8 cellular contexts compared by ENCODE assay signal in genomic region chrX:131816551-131817136, GRCh38.
DNase-seq lines count a peak whose midpoint lies in the region; ATAC-seq and TF ChIP-seq lines count a peak whose summit lies in the region.

No MANE protein-coding gene starts in this region.

- ATAC-seq in GM21825 (IDR thresholded peaks at IDR 0.05; ENCODE audit: unreplicated experiment) (peak; percentile 47), right cardiac atrium (peak; percentile 76 to 93), HG03039 (IDR thresholded peaks at IDR 0.05; ENCODE audit: unreplicated experiment) (no peak)

- no peaks in the 10 kb centered on the region for H4K20me1 ChIP-seq in OCI-LY3 (ENCODE audit: insufficient read depth, low read length)

- H3K9me3 Mint-ChIP-seq in activated naive CD4-positive, alpha-beta T cell treated with anti-CD3 and anti-CD28 coated beads for 36 hours, result peaks cover 2% of the 10 kb centered on the region
- no peaks in the 10 kb centered on the region for H3K9me3 Mint-ChIP-seq in Caco-2 (ENCODE audit: unreplicated experiment)

- H3K4me3 ChIP-seq in OCI-LY3 (ENCODE audit: low read length) (peak overlapping the region; percentile 72), right cardiac atrium (ENCODE audit: low read length) (peak overlapping the region; percentile 42), Caco-2 (ENCODE audit: low read depth, low read length) (no peak overlapping the region)

- peak overlapping the region; percentile 75 for H3K4me2 ChIP-seq in OCI-LY3 (ENCODE audit: low read length)

- H2AFZ ChIP-seq in OCI-LY3 (ENCODE audit: low read depth, low read length), result peak overlapping the region; percentile 86

- POLR2A ChIA-PET in Caco-2 (lab: Charles Lee), result no interaction called here

- no peaks in the 10 kb centered on the region for H3K9me3 ChIP-seq in OCI-LY3 (ENCODE audit: insufficient read depth, low read length)
- H3K9me3 ChIP-seq in right cardiac atrium (ENCODE audit: control insufficient read depth, low read length), result no peaks in the 10 kb centered on the region
- no peaks in the 10 kb centered on the region for H3K9me3 ChIP-seq in Caco-2

- peak overlapping the region; percentile 64 for H3K4me3 Mint-ChIP-seq in activated naive CD4-positive, alpha-beta T cell treated with anti-CD3 and anti-CD28 coated beads for 36 hours
- H3K4me3 Mint-ChIP-seq in Caco-2 (ENCODE audit: unreplicated experiment), result no peak overlapping the region

- H3K4me1 ChIP-seq in OCI-LY3 (ENCODE audit: low read length) (peaks cover 31% of the 10 kb centered on the region), right cardiac atrium (ENCODE audit: control insufficient read depth, insufficient read depth, low read length) (no peaks in the 10 kb centered on the region), Caco-2 (no peaks in the 10 kb centered on the region)

- peak; percentile 66 for TF ChIP-seq CTCF in OCI-LY3 (IDR thresholded peaks at IDR 0.05; ENCODE audit: low read depth, low read length)
- TF ChIP-seq CTCF in Caco-2 (IDR thresholded peaks at IDR 0.05; ENCODE audit: insufficient read depth in 1 of 2, low read depth in 1 of 2, low read length in 1 of 2, severe bottlenecking in 1 of 2, unreplicated experiment in 1 of 2), result no peak

- peak overlapping the region; percentile 89 for H3K27ac Mint-ChIP-seq in activated naive CD4-positive, alpha-beta T cell treated with anti-CD3 and anti-CD28 coated beads for 36 hours
- no peak overlapping the region for H3K27ac Mint-ChIP-seq in Caco-2 (ENCODE audit: unreplicated experiment)

- H3K27me3 Mint-ChIP-seq in activated naive CD4-positive, alpha-beta T cell treated with anti-CD3 and anti-CD28 coated beads for 36 hours (ENCODE audit: low read depth), result no peaks in the 10 kb centered on the region
- H3K27me3 Mint-ChIP-seq in Caco-2 (ENCODE audit: insufficient read depth, unreplicated experiment), result no peaks in the 10 kb centered on the region

- H3K9ac ChIP-seq in OCI-LY3 (ENCODE audit: low read length), result peak overlapping the region; percentile 58

- DNase-seq in DMS79 treated with DMSO at 0.1 percent for 48 hours (lab: John Stamatoyannopoulos, UW) (peak; percentile 10), right cardiac atrium (peak in 2 of 3 donors; percentile 62 to 67), Caco-2 (no peak)
- DNase-seq in activated naive CD4-positive, alpha-beta T cell treated with anti-CD3 and anti-CD28 coated beads for 36 hours, result peak; percentile 83
- peak; percentile 70 for DNase-seq in stimulated activated CD4-positive, alpha-beta T cell treated with anti-CD3 and anti-CD28 coated beads, Interleukin-2, amount 100 ng/mL, for 4 hours (ENCODE audit: low read depth)

- no peaks in the 10 kb centered on the region for H3K36me3 ChIP-seq in OCI-LY3 (replicated peaks; ENCODE audit: low read depth, low read length)
- 0 out of 2 replicates have a peak, but pooled peaks cover 1% of the 10 kb centered on the region for H3K36me3 ChIP-seq in Caco-2 (ENCODE audit: control insufficient read depth, insufficient read depth, low read length)

- CTCF ChIA-PET in activated naive CD4-positive, alpha-beta T cell treated with anti-CD3 and anti-CD28 coated beads for 36 hours (lab: Charles Lee), result interaction anchor here (0.6 to 1.2 kb wide), 4 partner anchors 11 to 815 kb away, joined by 3 to 7 read pairs (median 4); no protein-coding TSS in a partner anchor
- CTCF ChIA-PET in Caco-2 (lab: Charles Lee), result no interaction called here

- WGBS in right cardiac atrium, result 55% methylated on average over 9 of the region's 9 CpGs

- no peaks in the 10 kb centered on the region for H3K79me2 ChIP-seq in OCI-LY3 (ENCODE audit: low read length)

- H3K4me1 Mint-ChIP-seq in activated naive CD4-positive, alpha-beta T cell treated with anti-CD3 and anti-CD28 coated beads for 36 hours (ENCODE audit: low read depth), result peaks cover 46% of the 10 kb centered on the region
- H3K4me1 Mint-ChIP-seq in Caco-2 (ENCODE audit: low read depth, unreplicated experiment), result no peaks in the 10 kb centered on the region

- no TSS peak for BruUV-seq in Caco-2 (replicated peaks; lab: Mats Ljungman, UMichigan)

- intact Hi-C loops in activated naive CD4-positive, alpha-beta T cell treated with anti-CD3 and anti-CD28 coated beads for 36 hours (cut with micrococcal nuclease), result loop anchor here (1.0 to 10.0 kb wide), 3 partner anchors 12 to 1832 kb away; partner anchors contain the start of gene BCORL1
- intact Hi-C loops in right cardiac atrium (cut with DNase I) (loop anchor here in 1 of 4 donors (10.0 kb wide), 1 partner anchor 52 kb away; no protein-coding TSS in a partner anchor), Caco-2 (cut with micrococcal nuclease; ENCODE audit: unreplicated experiment) (no loop called here)

- peaks cover 16% of the 10 kb centered on the region for H3K36me3 Mint-ChIP-seq in activated naive CD4-positive, alpha-beta T cell treated with anti-CD3 and anti-CD28 coated beads for 36 hours (ENCODE audit: low read depth)
- peaks cover 7% of the 10 kb centered on the region for H3K36me3 Mint-ChIP-seq in Caco-2 (ENCODE audit: insufficient read depth, unreplicated experiment)

- no peaks in the 10 kb centered on the region for H3K27me3 ChIP-seq in OCI-LY3 (ENCODE audit: low read depth, low read length)
- H3K27me3 ChIP-seq in right cardiac atrium (ENCODE audit: control insufficient read depth, insufficient read depth), result no peaks in the 10 kb centered on the region
- no peaks in the 10 kb centered on the region for H3K27me3 ChIP-seq in Caco-2 (replicated peaks; ENCODE audit: control insufficient read depth, insufficient read depth, low read length)

- peak overlapping the region; percentile 50; the same call in 1 of the 2 replicates for H3K27ac ChIP-seq in OCI-LY3 (ENCODE audit: low read length)
- peak overlapping the region; percentile 64 for H3K27ac ChIP-seq in right cardiac atrium (ENCODE audit: low read length)

Comparison
In these comparisons a context has a peak if more than half of its experiments do, and no peak if none do; other contexts are left out.
1. DNase-seq: peak in DMS79 treated with DMSO at 0.1 percent for 48 hours (single experiment), activated naive CD4-positive, alpha-beta T cell treated with anti-CD3 and anti-CD28 coated beads for 36 hours (single experiment), right cardiac atrium (2 of 3) and stimulated activated CD4-positive, alpha-beta T cell treated with anti-CD3 and anti-CD28 coated beads, Interleukin-2, amount 100 ng/mL, for 4 hours (single experiment); none in Caco-2 (0 of 2).